ENCODE assay signal across 8 cellular contexts in the genomic region with DNA sequence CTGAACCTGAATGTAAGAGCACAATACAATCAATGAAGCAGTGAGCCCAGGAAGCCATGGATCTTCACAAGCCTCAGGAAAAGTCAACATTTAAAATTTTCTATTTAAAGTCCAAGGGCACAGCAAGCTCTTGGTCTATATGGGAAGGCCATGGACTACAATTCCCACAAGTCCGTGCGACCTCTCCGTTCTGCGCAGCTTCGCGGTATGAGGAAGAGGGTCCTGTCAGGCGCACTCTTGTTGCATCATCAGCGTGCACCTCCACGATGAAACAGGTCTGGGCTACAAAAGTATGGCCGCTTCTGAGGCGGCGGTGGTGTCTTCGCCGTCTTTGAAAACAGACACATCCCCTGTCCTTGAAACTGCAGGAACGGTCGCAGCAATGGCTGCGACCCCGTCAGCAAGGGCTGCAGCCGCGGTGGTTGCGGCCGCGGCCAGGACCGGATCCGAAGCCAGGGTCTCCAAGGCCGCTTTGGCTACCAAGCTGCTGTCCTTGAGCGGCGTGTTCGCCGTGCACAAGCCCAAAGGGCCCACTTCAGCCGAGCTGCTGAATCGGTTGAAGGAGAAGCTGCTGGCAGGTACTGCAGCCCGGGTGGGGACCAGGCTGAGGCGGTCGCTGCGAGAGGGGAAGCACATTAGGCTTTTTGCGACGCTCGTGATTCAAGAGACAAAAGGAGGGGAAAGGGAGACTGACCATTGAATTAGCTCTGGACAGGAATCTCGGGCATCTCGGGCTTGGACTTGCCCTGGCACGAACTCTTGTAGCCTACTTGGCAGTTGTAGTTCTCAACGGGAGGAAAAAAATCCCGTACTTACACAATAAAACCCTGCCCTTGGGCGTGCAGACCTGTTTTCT. TPM values are rescaled to one million over a fixed set of nuclear protein-coding genes. Genes with fewer than 3 reads are reported as not detected.
DNase-seq lines count a peak whose midpoint lies in the region; ATAC-seq lines count a peak whose summit lies in the region.

Gene TRUB1, plus strand, starts transcription at position 234 of the 856 bp plus-strand sequence. Its CDS starts 59 bp downstream, at position 293.

- no peaks in the 10 kb centered on the region for H3K9me3 ChIP-seq in endocrine pancreas (ENCODE audit: control insufficient read depth, low read length)
- H3K9me3 ChIP-seq in mesenchymal stem cell (ENCODE audit: control insufficient read depth, low read length) = no peaks in the 10 kb centered on the region

- no peaks in the 10 kb centered on the region for H3K27me3 ChIP-seq in endocrine pancreas (ENCODE audit: control insufficient read depth, insufficient read depth, low read length)
- H3K27me3 ChIP-seq in mesenchymal stem cell (ENCODE audit: control insufficient read depth in 1 of 2, insufficient read depth in 1 of 2, low read length in 2 of 2) = no peaks in the 10 kb centered on the region

- no peak within 1 kb of the TSS for H2AK5ac ChIP-seq in mesenchymal stem cell (ENCODE audit: low read length, severe bottlenecking)

- peak within 1 kb of the TSS; percentile 93 for H4K8ac ChIP-seq in mesenchymal stem cell (ENCODE audit: low read length)

- H3K4ac ChIP-seq in mesenchymal stem cell (ENCODE audit: low read depth in 1 of 2, low read length in 2 of 2) = peak within 1 kb of the TSS; percentile 58 to 95

- H3K4me2 ChIP-seq in mesenchymal stem cell (ENCODE audit: low read length, poor library complexity, severe bottlenecking) = peak within 1 kb of the TSS; percentile 38

- peak; percentile 100 for ATAC-seq in GM21360 (IDR thresholded peaks at IDR 0.05; ENCODE audit: unreplicated experiment)

- H3K79me1 ChIP-seq in mesenchymal stem cell (replicated peaks; ENCODE audit: low read length, poor library complexity, severe bottlenecking) = peaks cover 10% of the 10 kb centered on the region

- peak within 1 kb of the TSS; percentile 40 for H3K27ac ChIP-seq in mesenchymal stem cell (ENCODE audit: low read length, poor library complexity, severe bottlenecking)

- peak within 1 kb of the TSS; percentile 78 for H2AFZ ChIP-seq in mesenchymal stem cell (ENCODE audit: low read depth, low read length)

- H2BK5ac ChIP-seq in mesenchymal stem cell (ENCODE audit: low read depth, low read length, poor library complexity, severe bottlenecking) = peak within 1 kb of the TSS; percentile 66

- peak within 1 kb of the TSS; percentile 94 to 98 for H3K18ac ChIP-seq in mesenchymal stem cell (ENCODE audit: low read depth in 1 of 2, low read length in 2 of 2)

- peak within 1 kb of the TSS in 1 of 2 experiments; percentile 89 for H3K14ac ChIP-seq in mesenchymal stem cell (ENCODE audit: low read length in 2 of 2)

- H3K4me3 ChIP-seq in endocrine pancreas (ENCODE audit: control insufficient read depth, insufficient read depth, low read length) (peak within 1 kb of the TSS; percentile 89), mesenchymal stem cell (ENCODE audit: insufficient read depth in 1 of 2, low read depth in 1 of 2, low read length in 2 of 2) (peak within 1 kb of the TSS; percentile 91 to 95)

- no peak within 1 kb of the TSS for H2BK120ac ChIP-seq in mesenchymal stem cell (ENCODE audit: low read depth, low read length)

- WGBS in mesenchymal stem cell = under 1% methylated on average over 44 of the region's 45 CpGs

- peak within 1 kb of the TSS in 1 of 2 experiments; percentile 54 for H2BK12ac ChIP-seq in mesenchymal stem cell (ENCODE audit: low read length in 2 of 2)

- H3K23ac ChIP-seq in mesenchymal stem cell (ENCODE audit: low read length in 2 of 2) = peak within 1 kb of the TSS in 1 of 2 experiments; percentile 81

- H3K4me1 ChIP-seq in endocrine pancreas (ENCODE audit: control insufficient read depth, insufficient read depth, low read length) (peaks cover 9% of the 10 kb centered on the region), mesenchymal stem cell (ENCODE audit: control insufficient read depth, insufficient read depth, low read depth, low read length) (peaks cover 3% of the 10 kb centered on the region)

- peak; percentile 85 for DNase-seq in COLO668 (lab: John Stamatoyannopoulos, UW; ENCODE audit: unreplicated experiment)
- DNase-seq in HT1080 (ENCODE audit: low read depth) = peak; percentile 88
- DNase-seq in NOMO-1 treated with DMSO at 0.1 percent for 48 hours (lab: John Stamatoyannopoulos, UW; ENCODE audit: unreplicated experiment) = peak; percentile 93
- peak; percentile 76 to 85 for DNase-seq in activated CD8-positive, alpha-beta memory T cell treated with anti-CD3 and anti-CD28 coated beads for 4 hours (ENCODE audit: low read depth in 2 of 2)
- DNase-seq in mesenchymal stem cell = peak; percentile 97
- peak; percentile 73 for DNase-seq in stimulated activated CD8-positive, alpha-beta memory T cell treated with anti-CD3 and anti-CD28 coated beads, Interleukin-12 subunit alpha, Interleukin-12 subunit beta, amount 100 ng/mL, for 4 hours (ENCODE audit: low read depth)

- H3K36me3 ChIP-seq in endocrine pancreas (ENCODE audit: control insufficient read depth, insufficient read depth, low read length) (no peaks in the 10 kb centered on the region), mesenchymal stem cell (ENCODE audit: control insufficient read depth in 1 of 2, insufficient read depth in 2 of 2, low read depth in 1 of 2, low read length in 2 of 2) (peaks cover 6 to 13% of the 10 kb centered on the region in 2 experiments)

- peak within 1 kb of the TSS; percentile 40 for H4K91ac ChIP-seq in mesenchymal stem cell (ENCODE audit: low read length)

- H3K9ac ChIP-seq in endocrine pancreas (ENCODE audit: control insufficient read depth, insufficient read depth, low read length) (peak within 1 kb of the TSS; percentile 94), mesenchymal stem cell (ENCODE audit: low read length) (peak within 1 kb of the TSS; percentile 96)

- no peak within 1 kb of the TSS for H2BK15ac ChIP-seq in mesenchymal stem cell (ENCODE audit: low read depth, poor library complexity, severe bottlenecking)

RNA-seq across cellular contexts. Expression of gene TRUB1, which starts in this region (rescaled TPM):
- 17.6 and 26.9 TPM in 2 replicates for total RNA-seq in HT1080 (2014; rRNA removed; shearing (Covaris generic))
- polyA plus RNA-seq in HT1080 (2015; cell fraction: cytosol; rRNA removed) = 24.3 and 28.9 TPM in 2 replicates
- polyA plus RNA-seq in HT1080 (2015; cell fraction: nucleus; rRNA removed) = 23.1 and 24.2 TPM in 2 replicates
- polyA plus RNA-seq in mesenchymal stem cell (2013, experiment 1 of 2) = 13.5 TPM
- 14.5 TPM for polyA plus RNA-seq in mesenchymal stem cell (2013, experiment 2 of 2)

Comparison
In these comparisons a context has a peak if more than half of its experiments do, and no peak if none do; other contexts are left out.
1. Peak in every context shown above with its lines: DNase-seq, ATAC-seq, H3K4me3 ChIP-seq and H3K27ac ChIP-seq.